In genomic region chr1:233597489-233597901, GRCh38 we compare ENCODE assay signal across 1 cellular context.
TF ChIP-seq lines count a peak whose summit lies in the region.

No MANE protein-coding gene starts in this region.

TF ChIP-seq in K562, 482 proteins besides CTCF, POLR2A, EP300 and RAD21:
- 0 out of 2 replicates have a peak, but pooled peaks have one; percentile 9 for TF ChIP-seq RFX1 (IDR thresholded peaks at IDR 0.05)
- TF ChIP-seq TBL1XR1 (IDR thresholded peaks at IDR 0.05; ENCODE audit: low read length in 2 of 2): no peak
